1 cellular context compared by ENCODE assay signal in the genomic region with DNA sequence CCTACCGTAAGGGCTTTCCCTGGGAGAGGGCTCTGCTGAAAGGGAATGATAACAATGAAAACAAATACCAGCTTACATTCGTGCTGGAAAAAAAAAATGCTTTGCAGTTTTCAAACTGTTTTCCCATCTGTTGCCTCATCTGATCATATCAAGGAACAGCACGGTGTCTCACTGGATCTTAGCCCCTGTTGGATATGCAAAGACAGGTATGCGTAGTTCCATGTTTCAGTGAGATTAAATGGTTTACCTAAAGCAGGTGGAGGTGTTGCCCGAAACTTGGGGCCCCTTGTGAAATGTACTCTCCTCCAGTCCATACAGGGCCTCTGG.
TF ChIP-seq lines count a peak whose summit lies in the region.

No MANE protein-coding gene starts in this region.

TF ChIP-seq in HCT116, 20 proteins besides CTCF, POLR2A, EP300 and RAD21 (continued from another document):
- TF ChIP-seq, protein P1, sequence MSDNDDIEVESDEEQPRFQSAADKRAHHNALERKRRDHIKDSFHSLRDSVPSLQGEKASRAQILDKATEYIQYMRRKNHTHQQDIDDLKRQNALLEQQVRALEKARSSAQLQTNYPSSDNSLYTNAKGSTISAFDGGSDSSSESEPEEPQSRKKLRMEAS (IDR thresholded peaks at IDR 0.05): no peak; the same call in 1 of the 2 replicates
- TF ChIP-seq CEBPB (IDR thresholded peaks at IDR 0.05; ENCODE audit: low read depth) (no peak), FOSL1 (IDR thresholded peaks at IDR 0.05; ENCODE audit: low read depth) (no peak), EZH2phosphoT487 (IDR thresholded peaks at IDR 0.05; ENCODE audit: borderline replicate concordance) (no peak), YY1 (IDR thresholded peaks at IDR 0.05; ENCODE audit: extremely low read depth, insufficient replicate concordance, low read depth, low read length) (no peak)
